ENCODE assay signal across 1 cellular context in genomic region chr10:14822879-14823755, GRCh38.
TF ChIP-seq lines count a peak whose summit lies in the region.

No MANE protein-coding gene starts in this region.

TF ChIP-seq in liver, 16 proteins besides CTCF, POLR2A, EP300 and RAD21 (continued from another document):
- TF ChIP-seq REST (IDR thresholded peaks at IDR 0.05) (no peak), FOXA1 (IDR thresholded peaks at IDR 0.05) (no peak), JUND (IDR thresholded peaks at IDR 0.05) (no peak)
